In the genomic region with DNA sequence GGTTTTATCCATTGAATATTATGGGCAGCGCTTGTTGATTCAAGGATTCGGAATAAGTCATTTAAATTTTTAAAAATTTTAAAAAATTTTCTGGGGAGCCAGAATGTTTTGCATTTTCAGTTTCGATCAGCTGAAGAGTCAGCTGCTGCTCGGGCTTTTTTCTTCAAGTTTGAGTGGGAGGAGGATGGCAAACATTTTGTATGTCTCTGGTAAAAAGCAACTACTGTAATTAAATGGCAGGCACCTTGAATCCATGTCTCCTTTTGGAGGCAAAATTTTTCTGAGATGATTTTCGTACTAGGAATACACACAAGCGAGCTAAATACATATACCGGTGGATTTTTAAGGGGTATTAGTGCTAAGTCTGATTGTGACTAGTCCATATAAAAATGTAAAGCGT, we compare ENCODE assay signal across 8 cellular contexts. TPM values are rescaled to one million over a fixed set of nuclear protein-coding genes. Genes with fewer than 3 reads are reported as not detected.
DNase-seq lines count a peak whose midpoint lies in the region; ATAC-seq and TF ChIP-seq lines count a peak whose summit lies in the region.

No MANE protein-coding gene starts in this region.

- peaks cover 15 to 43% (median 26%) of the 10 kb centered on the region in 4 donors for H3K4me1 Mint-ChIP-seq in CD4-positive, alpha-beta memory T cell

- H3K27me3 Mint-ChIP-seq in CD4-positive, alpha-beta memory T cell: no peaks in the 10 kb centered on the region

- POLR2A ChIA-PET in CD4-positive, alpha-beta memory T cell (lab: Charles Lee; ENCODE audit: partially characterized antibody): interaction anchor here (1.0 to 6.3 kb wide), 10 partner anchors 12 to 924 kb away, joined by 3 to 103 read pairs (median 4); partner anchors contain the start of genes CGGBP1, CHMP2B and ZNF654

- CTCF ChIA-PET in CD4-positive, alpha-beta memory T cell (lab: Charles Lee; ENCODE audit: partially characterized antibody): interaction anchor here (0.9 to 1.8 kb wide), 3 partner anchors 30 to 799 kb away, joined by 5 to 6 read pairs (median 5); no protein-coding TSS in a partner anchor

- intact Hi-C loops in CD4-positive, alpha-beta memory T cell (cut with micrococcal nuclease): loop anchor here (2.0 kb wide), 1 partner anchor 38 kb away; no protein-coding TSS in a partner anchor

- H3K9me3 Mint-ChIP-seq in CD4-positive, alpha-beta memory T cell: no peaks in the 10 kb centered on the region

- H3K36me3 ChIP-seq in CD4-positive, alpha-beta memory T cell (ENCODE audit: insufficient read depth, low read length): peaks cover 8% of the 10 kb centered on the region

- peaks cover 10 to 29% of the 10 kb centered on the region in 2 donors for H3K36me3 Mint-ChIP-seq in CD4-positive, alpha-beta memory T cell

- no peaks in the 10 kb centered on the region for H3K27me3 ChIP-seq in CD4-positive, alpha-beta memory T cell (ENCODE audit: insufficient read depth, low read length)

- peak overlapping the region; percentile 90 for H3K27ac ChIP-seq in CD4-positive, alpha-beta memory T cell (ENCODE audit: low read depth, low read length)

- no peaks in the 10 kb centered on the region for H3K9me3 ChIP-seq in CD4-positive, alpha-beta memory T cell (ENCODE audit: control insufficient read depth in 1 of 2, low read length in 2 of 2)

- H3K27ac Mint-ChIP-seq in CD4-positive, alpha-beta memory T cell: peak overlapping the region; percentile 95 to 99 (median 98)

- H3K4me3 Mint-ChIP-seq in CD4-positive, alpha-beta memory T cell: peak overlapping the region; percentile 94 to 99 (median 98)

- TF ChIP-seq CTCF in foreskin fibroblast (IDR thresholded peaks at IDR 0.05; ENCODE audit: low read depth, low read length): no peak

- peak overlapping the region; percentile 96 to 99 for H3K4me3 ChIP-seq in CD4-positive, alpha-beta memory T cell (ENCODE audit: low read length in 2 of 2)
- H3K4me3 ChIP-seq in foreskin fibroblast (ENCODE audit: low read depth in 1 of 2, low read length in 2 of 2): peak overlapping the region; percentile 98 to 99

- peak; percentile 31 to 48 (median 46) for DNase-seq in CD4-positive, alpha-beta memory T cell
- DNase-seq in activated CD4-positive, alpha-beta T cell treated with anti-CD3 and anti-CD28 coated beads, Interleukin-2, amount 50 U/mL, for 4 hours: peak; percentile 2 to 10
- DNase-seq in foreskin fibroblast (no peak), putamen (ENCODE audit: low spot score) (peak; percentile 32), mesenteric fat pad (ENCODE audit: low spot score) (no peak)

- peaks cover 39% of the 10 kb centered on the region for H3K4me1 ChIP-seq in CD4-positive, alpha-beta memory T cell (ENCODE audit: insufficient read depth, low read length)

- ATAC-seq in GM19452 (IDR thresholded peaks at IDR 0.05; ENCODE audit: unreplicated experiment) (peak; percentile 17), HG03521 (IDR thresholded peaks at IDR 0.05; ENCODE audit: unreplicated experiment) (peak; percentile 20), HG03139 (IDR thresholded peaks at IDR 0.05; ENCODE audit: unreplicated experiment) (no peak)

RNA-seq across cellular contexts. Expression of gene C3orf38, which starts 0.6 kb away (rescaled TPM):
- total RNA-seq in CD4-positive, alpha-beta memory T cell: 10 to 100 TPM; 36.5 to 38.5 TPM
- 10 to 100 TPM; 19.0 to 24.2 TPM for polyA plus RNA-seq in CD4-positive, alpha-beta memory T cell
- total RNA-seq in mesenteric fat pad: 22.6 TPM

Comparison
In these comparisons a context has a peak if more than half of its experiments do, and no peak if none do; other contexts are left out.
1. DNase-seq: peak in CD4-positive, alpha-beta memory T cell (5 of 5), activated CD4-positive, alpha-beta T cell treated with anti-CD3 and anti-CD28 coated beads, Interleukin-2, amount 50 U/mL, for 4 hours (2 of 2) and putamen (single experiment); none in foreskin fibroblast (0 of 2) and mesenteric fat pad (single experiment).